Comparison of ENCODE assay signal across 32 cellular contexts in the genomic region with DNA sequence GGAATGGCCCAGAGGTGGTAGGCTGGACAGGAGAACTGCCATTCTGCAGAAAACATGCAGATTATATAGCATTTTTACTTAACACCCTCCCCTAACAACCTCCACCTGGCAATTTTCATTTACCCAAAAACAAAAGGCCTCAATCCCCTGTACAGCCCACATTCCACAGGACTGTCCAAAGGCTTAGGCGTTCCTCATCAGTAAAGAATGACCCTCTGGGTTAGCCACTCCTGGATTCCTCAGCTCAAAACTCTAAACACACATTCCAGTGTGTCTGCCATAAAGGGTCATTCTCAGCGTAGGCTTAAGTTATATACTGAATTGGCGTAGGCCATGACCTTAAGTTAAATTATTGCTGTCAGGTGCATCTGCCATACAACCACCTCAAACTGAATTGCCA.
DNase-seq lines count a peak whose midpoint lies in the region; ATAC-seq and TF ChIP-seq lines count a peak whose summit lies in the region.
"Had no signal": no experiment of that assay in that cellular context is flagged by ENCODE, and none has a peak within 500 bp of the region (broad histone marks: within the 10 kb centered on the region; RNA-seq: fewer than 3 reads in every experiment).

No MANE protein-coding gene starts in this region.

- no peaks in the 10 kb centered on the region for H3K36me3 Mint-ChIP-seq in stimulated activated memory B cell treated with anti-CD40 and anti-IgM and Interleukin-4, amounts not matched to agents 10 μg/mL and 1 μg/mL and 100 μg/mL, for 72 hours
- H3K36me3 Mint-ChIP-seq: brain; CD4-positive, CD25-positive, alpha-beta regulatory T cell; naive B cell had no signal

- H3K36me3 ChIP-seq in MG63 (no peaks in the 10 kb centered on the region), smooth muscle cell (ENCODE audit: low read depth) (no peaks in the 10 kb centered on the region)
- H3K36me3 ChIP-seq: adrenal gland, esophagus muscularis mucosa, HAP-1, left ventricle myocardium inferior, tibial nerve had no signal

- no peak overlapping the region for H3K4me2 ChIP-seq in smooth muscle cell
- H3K4me2 ChIP-seq: SK-N-SH had no signal

- TF ChIP-seq CTCF in smooth muscle cell (IDR thresholded peaks at IDR 0.05; ENCODE audit: borderline replicate concordance, insufficient read depth, poor library complexity, severe bottlenecking), result no peak

- no peak for ATAC-seq in GM21360 (IDR thresholded peaks at IDR 0.05; ENCODE audit: unreplicated experiment)
- no peak for ATAC-seq in stimulated activated memory B cell treated with anti-CD40 and anti-IgM and Interleukin-4, amounts not matched to agents 10 μg/mL and 1 μg/mL and 100 μg/mL, for 72 hours
- ATAC-seq: activated T-cell treated with anti-CD3 and anti-CD28 coated beads, Interleukin-2, amount 50 U/mL, for 72 hours; sciatic nerve had no signal

- H3K4me3 ChIP-seq in MG63 (no peak overlapping the region), smooth muscle cell (no peak overlapping the region)
- H3K4me3 ChIP-seq: adrenal gland, esophagus muscularis mucosa, HAP-1, left ventricle myocardium inferior, tibial nerve had no signal

- no peak overlapping the region for H3K4me3 Mint-ChIP-seq in stimulated activated memory B cell treated with anti-CD40 and anti-IgM and Interleukin-4, amounts not matched to agents 10 μg/mL and 1 μg/mL and 100 μg/mL, for 72 hours
- H3K4me3 Mint-ChIP-seq: activated naive CD4-positive, alpha-beta T cell treated with anti-CD3 and anti-CD28 coated beads for 36 hours; activated T-cell treated with anti-CD3 and anti-CD28 coated beads, Interleukin-2, amount 50 U/mL, for 72 hours; brain; CD4-positive, CD25-positive, alpha-beta regulatory T cell; endodermal cell; naive B cell; T-helper 1 cell treated with Interleukin-12 subunit alpha and Interleukin-12 subunit beta and Interleukin-4 antibody, amounts not matched to agents 30 μg/mL and 1 μg/mL, for 36 hours had no signal

- H3K27me3 Mint-ChIP-seq in stimulated activated memory B cell treated with anti-CD40 and anti-IgM and Interleukin-4, amounts not matched to agents 10 μg/mL and 1 μg/mL and 100 μg/mL, for 72 hours, result peaks cover 9% of the 10 kb centered on the region
- H3K27me3 Mint-ChIP-seq: brain, progenitor cell of endocrine pancreas had no signal

- no peaks in the 10 kb centered on the region for H4K20me1 ChIP-seq in smooth muscle cell (ENCODE audit: low read depth)

- no peaks in the 10 kb centered on the region for H3K79me2 ChIP-seq in smooth muscle cell (ENCODE audit: low read depth)

- no peaks in the 10 kb centered on the region for H3K27me3 ChIP-seq in MG63
- H3K27me3 ChIP-seq in smooth muscle cell (ENCODE audit: low read depth), result no peaks in the 10 kb centered on the region
- H3K27me3 ChIP-seq: adrenal gland, esophagus muscularis mucosa, tibial nerve had no signal

- peak; percentile 59 for DNase-seq in EL
- DNase-seq in MG63, result peak; percentile 5
- DNase-seq in kidney tubule cell (ENCODE audit: low spot score), result peak; percentile 44
- no peak for DNase-seq in smooth muscle cell (lab: John Stamatoyannopoulos, UW; ENCODE audit: unreplicated experiment)
- DNase-seq in MV-4-11 (lab: John Stamatoyannopoulos, UW), result no peak
- no peak for DNase-seq in AG08396 (ENCODE audit: low spot score)
- DNase-seq: activated CD4-positive, CD25-positive, alpha-beta regulatory T cell; activated naive CD4-positive, alpha-beta T cell treated with anti-CD3 and anti-CD28 coated beads for 36 hours; activated T-cell treated with anti-CD3 and anti-CD28 coated beads, Interleukin-2, amount 50 U/mL, for 72 hours; adrenal gland; AML-193; CD4-positive, CD25-positive, alpha-beta regulatory T cell; dermis blood vessel endothelial cell; endodermal cell; foreskin fibroblast; left ventricle myocardium inferior; naive B cell; NCI-H1105; NCI-H1930; NCI-H526; NK-92 treated with Interleukin-12 subunit alpha and Interleukin-12 subunit beta, amount 100 ng/mL, for 24 hours; SK-N-SH; stimulated activated CD4-positive, alpha-beta T cell treated with anti-CD3 and anti-CD28 coated beads, Interleukin-4, amount 100 ng/mL, for 1 hour had no signal

- WGBS in smooth muscle cell (ENCODE audit: low lambda C conversion rate), result 67% methylated on average over 3 of the region's 3 CpGs

- no peaks in the 10 kb centered on the region for H3K9me3 Mint-ChIP-seq in stimulated activated memory B cell treated with anti-CD40 and anti-IgM and Interleukin-4, amounts not matched to agents 10 μg/mL and 1 μg/mL and 100 μg/mL, for 72 hours
- H3K9me3 Mint-ChIP-seq: activated naive CD4-positive, alpha-beta T cell treated with anti-CD3 and anti-CD28 coated beads for 36 hours; activated T-cell treated with anti-CD3 and anti-CD28 coated beads, Interleukin-2, amount 50 U/mL, for 72 hours; CD4-positive, CD25-positive, alpha-beta regulatory T cell; T-helper 1 cell treated with Interleukin-12 subunit alpha and Interleukin-12 subunit beta and Interleukin-4 antibody, amounts not matched to agents 30 μg/mL and 1 μg/mL, for 36 hours had no signal

- H3K27ac Mint-ChIP-seq in stimulated activated memory B cell treated with anti-CD40 and anti-IgM and Interleukin-4, amounts not matched to agents 10 μg/mL and 1 μg/mL and 100 μg/mL, for 72 hours, result no peak overlapping the region
- H3K27ac Mint-ChIP-seq: activated naive CD4-positive, alpha-beta T cell treated with anti-CD3 and anti-CD28 coated beads for 36 hours; activated T-cell treated with anti-CD3 and anti-CD28 coated beads, Interleukin-2, amount 50 U/mL, for 72 hours; brain; CD4-positive, CD25-positive, alpha-beta regulatory T cell; endodermal cell; naive B cell; T-helper 1 cell treated with Interleukin-12 subunit alpha and Interleukin-12 subunit beta and Interleukin-4 antibody, amounts not matched to agents 30 μg/mL and 1 μg/mL, for 36 hours had no signal

- no peaks in the 10 kb centered on the region for H3F3A ChIP-seq in smooth muscle cell (ENCODE audit: low read depth)

- peaks cover 5% of the 10 kb centered on the region for H3K4me1 ChIP-seq in smooth muscle cell (ENCODE audit: low read depth)
- H3K4me1 ChIP-seq: adrenal gland, esophagus muscularis mucosa, HAP-1, left ventricle myocardium inferior, tibial nerve had no signal

- peak overlapping the region; percentile 33 for H3K27ac ChIP-seq in smooth muscle cell (ENCODE audit: low read depth)
- H3K27ac ChIP-seq: adrenal gland, esophagus muscularis mucosa, left ventricle myocardium inferior, tibial nerve had no signal

- H3K9ac ChIP-seq in smooth muscle cell (ENCODE audit: low read depth), result no peak overlapping the region
- H3K9ac ChIP-seq: SK-N-SH had no signal

- H2AFZ ChIP-seq in smooth muscle cell (ENCODE audit: low read depth), result no peak overlapping the region

- H3K9me3 ChIP-seq in MG63, result no peaks in the 10 kb centered on the region
- H3K9me3 ChIP-seq in smooth muscle cell (replicated peaks; ENCODE audit: low read depth), result no peaks in the 10 kb centered on the region
- H3K9me3 ChIP-seq: adrenal gland, esophagus muscularis mucosa, HAP-1, left ventricle myocardium inferior, SK-N-SH, tibial nerve had no signal

- no peaks in the 10 kb centered on the region for H3K4me1 Mint-ChIP-seq in stimulated activated memory B cell treated with anti-CD40 and anti-IgM and Interleukin-4, amounts not matched to agents 10 μg/mL and 1 μg/mL and 100 μg/mL, for 72 hours
- H3K4me1 Mint-ChIP-seq: CD4-positive, CD25-positive, alpha-beta regulatory T cell; naive B cell had no signal

Comparison
In these comparisons a context has a peak if more than half of its experiments do, and no peak if none do; other contexts are left out.
1. DNase-seq: peak in EL (single experiment), MG63 (single experiment) and kidney tubule cell (single experiment); none in smooth muscle cell (single experiment), MV-4-11 (single experiment) and AG08396 (single experiment).